ENCODE assay signal across 8 cellular contexts in the genomic region with DNA sequence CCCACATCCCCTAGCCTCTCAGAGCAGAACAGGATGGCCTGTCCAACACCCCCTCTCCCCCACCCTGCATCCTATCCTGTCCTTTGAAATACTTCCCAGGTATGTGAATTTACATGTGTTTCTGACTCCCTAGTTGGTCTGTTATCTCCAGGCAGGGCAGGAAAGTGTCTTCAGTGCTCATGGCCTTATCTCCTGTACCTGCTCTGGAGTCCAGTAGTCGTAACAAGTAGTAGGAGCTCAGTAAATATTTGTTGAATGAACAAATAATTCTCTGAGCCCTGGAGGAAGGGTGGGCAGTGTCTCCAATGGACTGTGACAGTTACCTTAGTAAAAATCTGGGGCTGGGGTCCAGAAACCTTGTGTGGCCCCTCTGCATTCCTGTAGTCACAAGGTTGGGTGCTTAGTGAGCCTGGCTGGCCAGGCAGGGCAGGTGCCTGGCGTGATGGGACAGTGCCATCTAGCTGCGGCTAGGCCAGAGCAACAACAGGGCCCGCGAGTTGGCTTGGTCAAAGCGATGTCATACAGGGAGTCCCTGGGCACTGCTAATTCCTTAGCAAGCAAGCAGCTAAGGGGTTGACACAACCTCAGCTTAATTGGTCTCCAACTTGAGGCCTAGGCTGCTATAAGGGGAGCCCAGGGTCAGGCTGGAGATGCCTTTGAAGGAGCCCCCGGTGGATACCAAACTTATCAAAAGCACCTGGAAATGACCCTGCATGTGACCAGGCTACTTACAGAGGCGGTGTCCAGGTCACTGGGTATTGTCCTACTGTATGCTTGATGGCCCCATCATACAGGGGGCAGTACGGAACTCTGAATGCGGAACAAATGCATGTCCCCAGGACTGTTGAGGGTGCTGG.
DNase-seq lines count a peak whose midpoint lies in the region; ATAC-seq and TF ChIP-seq lines count a peak whose summit lies in the region.

No MANE protein-coding gene starts in this region.

- H3K9me2 ChIP-seq in Karpas-422 (replicated peaks; ENCODE audit: insufficient read depth, low read length) = no peaks in the 10 kb centered on the region

- H3K4me3 ChIP-seq in Karpas-422 (ENCODE audit: low read length) (no peak overlapping the region), heart left ventricle (no peak overlapping the region), psoas muscle (no peak overlapping the region)

- H3K9ac ChIP-seq in Karpas-422 (ENCODE audit: low read length) = no peak overlapping the region

- TF ChIP-seq POLR2A in heart left ventricle (IDR thresholded peaks at IDR 0.05) = no peak

- H3K4me1 ChIP-seq in Karpas-422 (ENCODE audit: low read length) (no peaks in the 10 kb centered on the region), heart left ventricle (peaks cover 0 to 8% (median 2%) of the 10 kb centered on the region in 12 donors), psoas muscle (peaks cover 8% of the 10 kb centered on the region)

- H3K36me3 Mint-ChIP-seq in activated naive CD8-positive, alpha-beta T cell treated with anti-CD3 and anti-CD28 coated beads for 36 hours = no peaks in the 10 kb centered on the region

- H3K79me2 ChIP-seq in Karpas-422 (ENCODE audit: low read length) = no peaks in the 10 kb centered on the region

- H3K36me3 ChIP-seq in Karpas-422 (ENCODE audit: insufficient read depth, low read length) (no peaks in the 10 kb centered on the region), heart left ventricle (no peaks in the 10 kb centered on the region), psoas muscle (ENCODE audit: insufficient read depth in 1 of 2, low read depth in 1 of 2) (no peaks in the 10 kb centered on the region)

- no peak overlapping the region for H2AFZ ChIP-seq in Karpas-422 (ENCODE audit: low read length)

- H3K9me3 Mint-ChIP-seq in activated naive CD8-positive, alpha-beta T cell treated with anti-CD3 and anti-CD28 coated beads for 36 hours = no peaks in the 10 kb centered on the region

- peak; percentile 90 for ATAC-seq in GM19372 (IDR thresholded peaks at IDR 0.05; ENCODE audit: low read depth, unreplicated experiment)
- ATAC-seq in heart left ventricle = peak; percentile 72 to 89 (median 86)
- peak; percentile 78 to 85 (median 83) for ATAC-seq in psoas muscle

- H3K27me3 Mint-ChIP-seq in activated naive CD8-positive, alpha-beta T cell treated with anti-CD3 and anti-CD28 coated beads for 36 hours = peaks cover 4% of the 10 kb centered on the region

- H3K27ac ChIP-seq in Karpas-422 (ENCODE audit: low read length) = no peak overlapping the region
- no peak overlapping the region for H3K27ac ChIP-seq in heart left ventricle
- no peak overlapping the region for H3K27ac ChIP-seq in psoas muscle

- no peaks in the 10 kb centered on the region for H3K4me1 Mint-ChIP-seq in activated naive CD8-positive, alpha-beta T cell treated with anti-CD3 and anti-CD28 coated beads for 36 hours

- 52 to 62% (median 56%) methylated on average over 4 to 10 of the region's 10 CpGs for WGBS in heart left ventricle, 4 donors
- 49 to 56% (median 53%) methylated on average over 10 of the region's 10 CpGs for WGBS in psoas muscle, 3 donors

- no peaks in the 10 kb centered on the region for H4K20me1 ChIP-seq in Karpas-422 (ENCODE audit: insufficient read depth, low read depth, low read length)

- H3K4me3 Mint-ChIP-seq in activated naive CD8-positive, alpha-beta T cell treated with anti-CD3 and anti-CD28 coated beads for 36 hours = no peak overlapping the region

- peak; percentile 46 to 78 (median 68) for TF ChIP-seq CTCF in heart left ventricle (IDR thresholded peaks at IDR 0.05)
- TF ChIP-seq CTCF in psoas muscle (IDR thresholded peaks at IDR 0.05) = peak; percentile 75

- intact Hi-C loops in heart left ventricle (cut with DNase I) (loop anchor here (1.0 to 2.0 kb wide), 4 partner anchors 85 to 88 kb away; a partner anchor contains a TSS), psoas muscle (cut with DNase I) (loop anchor here (1.0 to 10.0 kb wide), 4 partner anchors 86 to 409 kb away; partner anchors contain the start of genes CAPZA1 (in 1 of the 2), CTTNBP2NL (in 1 of the 2) and ST7L (in 1 of the 2))

- no peak overlapping the region for H3K27ac Mint-ChIP-seq in activated naive CD8-positive, alpha-beta T cell treated with anti-CD3 and anti-CD28 coated beads for 36 hours

- H3K9me3 ChIP-seq in Karpas-422 (ENCODE audit: low read length) (no peaks in the 10 kb centered on the region), heart left ventricle (no peaks in the 10 kb centered on the region), psoas muscle (no peaks in the 10 kb centered on the region)

- H3K27me3 ChIP-seq in Karpas-422 (ENCODE audit: low read length) (no peaks in the 10 kb centered on the region), heart left ventricle (no peaks in the 10 kb centered on the region), psoas muscle (ENCODE audit: insufficient read depth in 3 of 3, low read length in 2 of 3) (no peaks in the 10 kb centered on the region)

- H3K4me2 ChIP-seq in Karpas-422 (ENCODE audit: low read depth, low read length, poor library complexity, severe bottlenecking) = no peak overlapping the region

- DNase-seq in CD1c-positive myeloid dendritic cell (ENCODE audit: extremely low spot score) (peak; percentile 76), Karpas-422 (peak; percentile 84), SHP77 treated with DMSO at 0.1 percent for 48 hours (lab: John Stamatoyannopoulos, UW) (peak; percentile 22), heart left ventricle (peak; percentile 60 to 77 (median 65)), psoas muscle (peak; percentile 56 to 84), mesenteric fat pad (ENCODE audit: low spot score) (no peak)
- peak; percentile 53 for DNase-seq in activated naive CD8-positive, alpha-beta T cell treated with anti-CD3 and anti-CD28 coated beads for 36 hours
